4 cellular contexts compared by ENCODE assay signal in genomic region chrX:2746250-2746649, GRCh38. TPM values are rescaled to one million over a fixed set of nuclear protein-coding genes. Genes with fewer than 3 reads are reported as not detected.
"Had no signal": no experiment of that assay in that cellular context is flagged by ENCODE, and none has a peak within 500 bp of the region (broad histone marks: within the 10 kb centered on the region; RNA-seq: fewer than 3 reads in every experiment).

No MANE protein-coding gene starts in this region.

RNA-seq across cellular contexts. Expression of gene XG, which starts 5.6 kb away (rescaled TPM):
- total RNA-seq: activated CD4-positive, alpha-beta memory T cell treated with anti-CD3 and anti-CD28 coated beads for 36 hours; activated T-helper 2 cell treated with anti-CD3 and anti-CD28 coated beads, Interferon-gamma antibody, Interleukin-2, Interleukin-4, amounts not matched to agents 10 μg/mL and 5 μg/mL and 100 μg/mL, durations not matched to agents 14 hours and 24 hours and 36 hours; adrenal gland; naive thymus-derived CD8-positive, alpha-beta T cell had no signal
- polyA plus RNA-seq: naive thymus-derived CD8-positive, alpha-beta T cell had no signal
